In genomic region chr10:5360318-5360915, GRCh38 we compare ENCODE assay signal across 26 cellular contexts. TPM values are rescaled to one million over a fixed set of nuclear protein-coding genes. Genes with fewer than 3 reads are reported as not detected.
A peak's percentile ranks its signal among the peaks of the same experiment; 100 is the strongest.
DNase-seq lines count a peak whose midpoint lies in the region; ATAC-seq and TF ChIP-seq lines count a peak whose summit lies in the region.
"Had no signal": no experiment of that assay in that cellular context is flagged by ENCODE, and none has a peak within 500 bp of the region (broad histone marks: within the 10 kb centered on the region; RNA-seq: fewer than 3 reads in every experiment).

No MANE protein-coding gene starts in this region.

- peaks cover 4% of the 10 kb centered on the region for H3K27me3 ChIP-seq in hepatocyte

- TF ChIP-seq CTCF in hepatocyte (IDR thresholded peaks at IDR 0.05; ENCODE audit: poor library complexity) (no peak), coronary artery (IDR thresholded peaks at IDR 0.05) (no peak)

- ATAC-seq in HG03095 (IDR thresholded peaks at IDR 0.05; ENCODE audit: unreplicated experiment) (no peak), HG03196 (IDR thresholded peaks at IDR 0.05; ENCODE audit: unreplicated experiment) (no peak)

- WGBS in hepatocyte (ENCODE audit: low lambda C conversion rate, missing lambda C conversion rate) = 29% methylated on average over 7 of the region's 7 CpGs

- H4K20me1 ChIP-seq in hepatocyte (ENCODE audit: insufficient read depth, poor library complexity, severe bottlenecking) = no peaks in the 10 kb centered on the region

- H3K79me2 ChIP-seq in hepatocyte = no peaks in the 10 kb centered on the region

- H3K36me3 ChIP-seq in hepatocyte (replicated peaks; ENCODE audit: insufficient read depth, low read depth) = no peaks in the 10 kb centered on the region

- H2AFZ ChIP-seq in hepatocyte = no peak overlapping the region

- H3K27ac ChIP-seq in hepatocyte (no peak overlapping the region), coronary artery (no peak overlapping the region)
- H3K27ac ChIP-seq: KMS-11 had no signal

- H3K4me3 ChIP-seq in hepatocyte (no peak overlapping the region), coronary artery (no peak overlapping the region)

- H3K4me2 ChIP-seq in hepatocyte = no peak overlapping the region
- H3K4me2 ChIP-seq: KMS-11 had no signal

- H3K4me1 ChIP-seq in hepatocyte (ENCODE audit: insufficient read depth) = no peaks in the 10 kb centered on the region

- no peaks in the 10 kb centered on the region for H3K9me3 ChIP-seq in hepatocyte (ENCODE audit: low read depth)

- DNase-seq in NCI-H146 (lab: John Stamatoyannopoulos, UW) (peak; percentile 27), NCI-H146 treated with DMSO at 0.1 percent for 48 hours (lab: John Stamatoyannopoulos, UW; ENCODE audit: unreplicated experiment) (no peak), NCI-H526 treated with DMSO at 0.1 percent for 48 hours (lab: John Stamatoyannopoulos, UW) (peak; percentile 49), hepatocyte (ENCODE audit: low spot score) (peak; percentile 17), coronary artery (ENCODE audit: low spot score) (no peak)
- no peak for DNase-seq in activated naive CD4-positive, alpha-beta T cell treated with Interleukin-2 at 50 U/mL for 16 hours
- DNase-seq: 8988T; AML-193; C1 segment of cervical spinal cord; CD8-positive, alpha-beta memory T cell; DMS79; IMR-90; MV-4-11; NCI-H1105 treated with DMSO at 0.1 percent for 48 hours; NCI-H1694 treated with DMSO at 0.1 percent for 48 hours; NCI-H2081 treated with DMSO at 0.1 percent for 48 hours; OCI-M1; Right ventricle myocardium superior had no signal

- no peaks in the 10 kb centered on the region for H3K9me2 ChIP-seq in hepatocyte (replicated peaks; ENCODE audit: insufficient read depth)

RNA-seq across cellular contexts. Expression of gene UCN3, which starts 4.3 kb away (rescaled TPM):
- not detected in 2 replicates for total RNA-seq in hepatocyte
- polyA plus RNA-seq in hepatocyte = not detected in 2 replicates
- total RNA-seq: CD8-positive, alpha-beta memory T cell; IMR-90; M059J; NCI-H460; Right ventricle myocardium superior; SK-MEL-5; T-helper 1 cell treated with Interleukin-12 subunit alpha and Interleukin-12 subunit beta and Interleukin-4 antibody, amounts not matched to agents 30 ng/mL and 1 ng/mL, for 36 hours had no signal
- polyA plus RNA-seq: AG04450; CD8-positive, alpha-beta memory T cell; IMR-90 had no signal

RNA-seq across cellular contexts. Expression of gene TUBAL3, which starts 44.2 kb away (rescaled TPM):
- 1.0 and 1.7 TPM in 2 replicates for total RNA-seq in hepatocyte
- polyA plus RNA-seq in hepatocyte = 0.58 TPM in 1 of 2 replicates, not detected in the other
- total RNA-seq: CD8-positive, alpha-beta memory T cell; IMR-90; M059J; T-helper 1 cell treated with Interleukin-12 subunit alpha and Interleukin-12 subunit beta and Interleukin-4 antibody, amounts not matched to agents 30 ng/mL and 1 ng/mL, for 36 hours had no signal
- polyA plus RNA-seq: AG04450; CD8-positive, alpha-beta memory T cell; IMR-90 had no signal

RNA-seq across cellular contexts. Expression of gene NET1, which starts 51.9 kb away (rescaled TPM):
- total RNA-seq in hepatocyte = 96.4 and 99.8 TPM in 2 replicates
- 62.5 and 67.7 TPM in 2 replicates for polyA plus RNA-seq in hepatocyte

Comparison
In these comparisons a context has a peak if more than half of its experiments do, and no peak if none do; other contexts are left out.
1. DNase-seq: peak in NCI-H146 (single experiment), NCI-H526 treated with DMSO at 0.1 percent for 48 hours (single experiment) and hepatocyte (single experiment); none in NCI-H146 treated with DMSO at 0.1 percent for 48 hours (single experiment), activated naive CD4-positive, alpha-beta T cell treated with Interleukin-2 at 50 U/mL for 16 hours (single experiment) and coronary artery (single experiment).